In the genomic region with DNA sequence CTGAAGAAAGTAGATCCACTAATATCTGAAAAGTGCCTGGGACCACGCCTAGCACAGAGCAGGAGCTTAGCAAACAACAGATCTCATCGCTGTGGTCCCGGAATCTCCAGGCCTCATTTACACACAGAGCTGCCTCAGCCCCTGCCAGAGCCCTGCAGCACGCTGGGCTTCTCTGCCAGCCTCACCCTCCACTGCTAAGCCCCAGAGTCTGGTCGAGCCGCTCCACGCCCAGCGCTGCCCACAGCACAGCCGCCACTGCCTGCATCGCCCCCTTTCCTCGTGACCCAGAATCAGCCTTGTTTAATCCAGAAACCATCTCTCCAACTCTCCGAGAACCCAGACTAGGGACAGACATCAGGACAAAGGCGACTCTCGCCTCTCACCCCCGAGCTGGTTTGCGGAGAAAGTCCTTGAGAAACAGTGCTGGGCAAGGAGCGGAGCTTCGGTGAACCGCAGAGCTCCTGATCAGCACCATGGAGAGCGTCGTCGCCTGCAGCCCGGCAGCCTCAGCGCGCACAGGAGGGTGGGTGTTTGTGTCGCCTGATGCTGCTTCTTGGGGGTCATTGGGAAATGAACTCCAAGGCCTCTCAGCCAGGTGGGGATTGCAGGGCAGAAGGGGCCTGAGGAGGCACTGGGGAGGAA, we compare ENCODE assay signal across 1 cellular context.
TF ChIP-seq lines count a peak whose summit lies in the region.

No MANE protein-coding gene starts in this region.

TF ChIP-seq in K562, 482 proteins besides CTCF, POLR2A, EP300 and RAD21 (continued from another document):
- TF ChIP-seq, protein P1, sequence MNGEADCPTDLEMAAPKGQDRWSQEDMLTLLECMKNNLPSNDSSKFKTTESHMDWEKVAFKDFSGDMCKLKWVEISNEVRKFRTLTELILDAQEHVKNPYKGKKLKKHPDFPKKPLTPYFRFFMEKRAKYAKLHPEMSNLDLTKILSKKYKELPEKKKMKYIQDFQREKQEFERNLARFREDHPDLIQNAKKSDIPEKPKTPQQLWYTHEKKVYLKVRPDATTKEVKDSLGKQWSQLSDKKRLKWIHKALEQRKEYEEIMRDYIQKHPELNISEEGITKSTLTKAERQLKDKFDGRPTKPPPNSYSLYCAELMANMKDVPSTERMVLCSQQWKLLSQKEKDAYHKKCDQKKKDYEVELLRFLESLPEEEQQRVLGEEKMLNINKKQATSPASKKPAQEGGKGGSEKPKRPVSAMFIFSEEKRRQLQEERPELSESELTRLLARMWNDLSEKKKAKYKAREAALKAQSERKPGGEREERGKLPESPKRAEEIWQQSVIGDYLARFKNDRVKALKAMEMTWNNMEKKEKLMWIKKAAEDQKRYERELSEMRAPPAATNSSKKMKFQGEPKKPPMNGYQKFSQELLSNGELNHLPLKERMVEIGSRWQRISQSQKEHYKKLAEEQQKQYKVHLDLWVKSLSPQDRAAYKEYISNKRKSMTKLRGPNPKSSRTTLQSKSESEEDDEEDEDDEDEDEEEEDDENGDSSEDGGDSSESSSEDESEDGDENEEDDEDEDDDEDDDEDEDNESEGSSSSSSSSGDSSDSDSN (IDR thresholded peaks at IDR 0.05; ENCODE audit: borderline replicate concordance in 1 of 2, low read depth in 2 of 2, low read length in 2 of 2) = no peak
- TF ChIP-seq PRMT5 (CRISPR knock-in tag; IDR thresholded peaks at IDR 0.05) = peak; percentile 82; the same call in 1 of the 2 replicates
- no peak for TF ChIP-seq TEAD4 (IDR thresholded peaks at IDR 0.05; ENCODE audit: low read length)
- no peak for TF ChIP-seq TEAD4 (CRISPR knock-in tag; IDR thresholded peaks at IDR 0.05; ENCODE audit: borderline replicate concordance)
- TF ChIP-seq NR2C2 (CRISPR knock-in tag; IDR thresholded peaks at IDR 0.05) = peak; percentile 63; the same call in 1 of the 2 replicates
- TF ChIP-seq NR2C2 (tag; IDR thresholded peaks at IDR 0.05) = no peak
- TF ChIP-seq, protein P2, sequence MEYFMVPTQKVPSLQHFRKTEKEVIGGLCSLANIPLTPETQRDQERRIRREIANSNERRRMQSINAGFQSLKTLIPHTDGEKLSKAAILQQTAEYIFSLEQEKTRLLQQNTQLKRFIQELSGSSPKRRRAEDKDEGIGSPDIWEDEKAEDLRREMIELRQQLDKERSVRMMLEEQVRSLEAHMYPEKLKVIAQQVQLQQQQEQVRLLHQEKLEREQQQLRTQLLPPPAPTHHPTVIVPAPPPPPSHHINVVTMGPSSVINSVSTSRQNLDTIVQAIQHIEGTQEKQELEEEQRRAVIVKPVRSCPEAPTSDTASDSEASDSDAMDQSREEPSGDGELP (CRISPR knock-in tag; IDR thresholded peaks at IDR 0.05; ENCODE audit: borderline replicate concordance) = peak; percentile 46; the same call in 1 of the 2 replicates
- peak in 1 of 2 experiments; percentile 56; a peak in 1 of 4 replicates for TF ChIP-seq RCOR1 (IDR thresholded peaks at IDR 0.05; ENCODE audit: borderline replicate concordance in 1 of 2, low read depth in 2 of 2, low read length in 2 of 2)
- TF ChIP-seq, protein P3, sequence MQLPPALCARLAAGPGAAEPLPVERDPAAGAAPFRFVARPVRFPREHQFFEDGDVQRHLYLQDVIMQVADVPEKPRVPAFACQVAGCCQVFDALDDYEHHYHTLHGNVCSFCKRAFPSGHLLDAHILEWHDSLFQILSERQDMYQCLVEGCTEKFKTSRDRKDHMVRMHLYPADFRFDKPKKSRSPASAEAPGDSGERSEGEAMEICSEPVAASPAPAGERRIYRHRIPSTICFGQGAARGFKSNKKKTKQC (CRISPR knock-in tag; IDR thresholded peaks at IDR 0.05) = peak; percentile 85
- no peak for TF ChIP-seq HMG20B (CRISPR knock-in tag; IDR thresholded peaks at IDR 0.05)
- no peak for TF ChIP-seq GATAD2A (IDR thresholded peaks at IDR 0.05)
- TF ChIP-seq, protein P4, sequence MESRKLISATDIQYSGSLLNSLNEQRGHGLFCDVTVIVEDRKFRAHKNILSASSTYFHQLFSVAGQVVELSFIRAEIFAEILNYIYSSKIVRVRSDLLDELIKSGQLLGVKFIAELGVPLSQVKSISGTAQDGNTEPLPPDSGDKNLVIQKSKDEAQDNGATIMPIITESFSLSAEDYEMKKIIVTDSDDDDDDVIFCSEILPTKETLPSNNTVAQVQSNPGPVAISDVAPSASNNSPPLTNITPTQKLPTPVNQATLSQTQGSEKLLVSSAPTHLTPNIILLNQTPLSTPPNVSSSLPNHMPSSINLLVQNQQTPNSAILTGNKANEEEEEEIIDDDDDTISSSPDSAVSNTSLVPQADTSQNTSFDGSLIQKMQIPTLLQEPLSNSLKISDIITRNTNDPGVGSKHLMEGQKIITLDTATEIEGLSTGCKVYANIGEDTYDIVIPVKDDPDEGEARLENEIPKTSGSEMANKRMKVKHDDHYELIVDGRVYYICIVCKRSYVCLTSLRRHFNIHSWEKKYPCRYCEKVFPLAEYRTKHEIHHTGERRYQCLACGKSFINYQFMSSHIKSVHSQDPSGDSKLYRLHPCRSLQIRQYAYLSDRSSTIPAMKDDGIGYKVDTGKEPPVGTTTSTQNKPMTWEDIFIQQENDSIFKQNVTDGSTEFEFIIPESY (CRISPR knock-in tag; IDR thresholded peaks at IDR 0.05) = 0 out of 2 replicates have a peak, but pooled peaks have one; percentile 22
- TF ChIP-seq ZNF551 (CRISPR knock-in tag; IDR thresholded peaks at IDR 0.05) = no peak
- TF ChIP-seq FOXK1 (CRISPR knock-in tag; IDR thresholded peaks at IDR 0.05; ENCODE audit: borderline replicate concordance) = 0 out of 2 replicates have a peak, but pooled peaks have one; percentile 39
- no peak for TF ChIP-seq SIX5 (IDR thresholded peaks at IDR 0.05; ENCODE audit: borderline replicate concordance in 1 of 2, insufficient read depth in 1 of 2, low read depth in 1 of 2, low read length in 2 of 2)
- TF ChIP-seq STAG1 (CRISPR knock-in tag; IDR thresholded peaks at IDR 0.05; ENCODE audit: borderline replicate concordance) = no peak
- no peak for TF ChIP-seq CREBBP (IDR thresholded peaks at IDR 0.05; ENCODE audit: low read depth, low read length)
- no peak for TF ChIP-seq TGIF2 (CRISPR knock-in tag; IDR thresholded peaks at IDR 0.05)
- TF ChIP-seq, protein P5, sequence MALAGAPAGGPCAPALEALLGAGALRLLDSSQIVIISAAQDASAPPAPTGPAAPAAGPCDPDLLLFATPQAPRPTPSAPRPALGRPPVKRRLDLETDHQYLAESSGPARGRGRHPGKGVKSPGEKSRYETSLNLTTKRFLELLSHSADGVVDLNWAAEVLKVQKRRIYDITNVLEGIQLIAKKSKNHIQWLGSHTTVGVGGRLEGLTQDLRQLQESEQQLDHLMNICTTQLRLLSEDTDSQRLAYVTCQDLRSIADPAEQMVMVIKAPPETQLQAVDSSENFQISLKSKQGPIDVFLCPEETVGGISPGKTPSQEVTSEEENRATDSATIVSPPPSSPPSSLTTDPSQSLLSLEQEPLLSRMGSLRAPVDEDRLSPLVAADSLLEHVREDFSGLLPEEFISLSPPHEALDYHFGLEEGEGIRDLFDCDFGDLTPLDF (CRISPR knock-in tag; IDR thresholded peaks at IDR 0.05) = no peak
- no peak for TF ChIP-seq CHD2 (IDR thresholded peaks at IDR 0.05; ENCODE audit: low read depth, low read length)
- 0 out of 4 replicates have a peak, but pooled peaks of 1 of the 2 experiments have one; percentile 48 for TF ChIP-seq SRF (CRISPR knock-in tag; IDR thresholded peaks at IDR 0.05)
- TF ChIP-seq, protein P6, sequence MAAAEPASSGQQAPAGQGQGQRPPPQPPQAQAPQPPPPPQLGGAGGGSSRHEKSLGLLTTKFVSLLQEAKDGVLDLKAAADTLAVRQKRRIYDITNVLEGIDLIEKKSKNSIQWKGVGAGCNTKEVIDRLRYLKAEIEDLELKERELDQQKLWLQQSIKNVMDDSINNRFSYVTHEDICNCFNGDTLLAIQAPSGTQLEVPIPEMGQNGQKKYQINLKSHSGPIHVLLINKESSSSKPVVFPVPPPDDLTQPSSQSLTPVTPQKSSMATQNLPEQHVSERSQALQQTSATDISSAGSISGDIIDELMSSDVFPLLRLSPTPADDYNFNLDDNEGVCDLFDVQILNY (CRISPR knock-in tag; IDR thresholded peaks at IDR 0.05) = 0 out of 2 replicates have a peak, but pooled peaks have one; percentile 54
- TF ChIP-seq RBM25 (IDR thresholded peaks at IDR 0.05; ENCODE audit: low read depth, low read length, severe bottlenecking) = no peak
- peak; percentile 56; the same call in 1 of the 2 replicates for TF ChIP-seq HDAC2 (IDR thresholded peaks at IDR 0.05)
- TF ChIP-seq ZNF408 (CRISPR knock-in tag; IDR thresholded peaks at IDR 0.05; ENCODE audit: low read depth) = no peak
- TF ChIP-seq SMARCA4 (IDR thresholded peaks at IDR 0.05) = no peak
- no peak for TF ChIP-seq ZNF583 (CRISPR knock-in tag; IDR thresholded peaks at IDR 0.05)
- TF ChIP-seq, protein P7, sequence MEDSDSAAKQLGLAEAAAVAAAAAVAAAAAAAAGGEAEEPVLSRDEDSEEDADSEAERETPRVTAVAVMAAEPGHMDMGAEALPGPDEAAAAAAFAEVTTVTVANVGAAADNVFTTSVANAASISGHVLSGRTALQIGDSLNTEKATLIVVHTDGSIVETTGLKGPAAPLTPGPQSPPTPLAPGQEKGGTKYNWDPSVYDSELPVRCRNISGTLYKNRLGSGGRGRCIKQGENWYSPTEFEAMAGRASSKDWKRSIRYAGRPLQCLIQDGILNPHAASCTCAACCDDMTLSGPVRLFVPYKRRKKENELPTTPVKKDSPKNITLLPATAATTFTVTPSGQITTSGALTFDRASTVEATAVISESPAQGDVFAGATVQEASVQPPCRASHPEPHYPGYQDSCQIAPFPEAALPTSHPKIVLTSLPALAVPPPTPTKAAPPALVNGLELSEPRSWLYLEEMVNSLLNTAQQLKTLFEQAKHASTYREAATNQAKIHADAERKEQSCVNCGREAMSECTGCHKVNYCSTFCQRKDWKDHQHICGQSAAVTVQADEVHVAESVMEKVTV (CRISPR knock-in tag; IDR thresholded peaks at IDR 0.05) = no peak
- TF ChIP-seq, protein P8, sequence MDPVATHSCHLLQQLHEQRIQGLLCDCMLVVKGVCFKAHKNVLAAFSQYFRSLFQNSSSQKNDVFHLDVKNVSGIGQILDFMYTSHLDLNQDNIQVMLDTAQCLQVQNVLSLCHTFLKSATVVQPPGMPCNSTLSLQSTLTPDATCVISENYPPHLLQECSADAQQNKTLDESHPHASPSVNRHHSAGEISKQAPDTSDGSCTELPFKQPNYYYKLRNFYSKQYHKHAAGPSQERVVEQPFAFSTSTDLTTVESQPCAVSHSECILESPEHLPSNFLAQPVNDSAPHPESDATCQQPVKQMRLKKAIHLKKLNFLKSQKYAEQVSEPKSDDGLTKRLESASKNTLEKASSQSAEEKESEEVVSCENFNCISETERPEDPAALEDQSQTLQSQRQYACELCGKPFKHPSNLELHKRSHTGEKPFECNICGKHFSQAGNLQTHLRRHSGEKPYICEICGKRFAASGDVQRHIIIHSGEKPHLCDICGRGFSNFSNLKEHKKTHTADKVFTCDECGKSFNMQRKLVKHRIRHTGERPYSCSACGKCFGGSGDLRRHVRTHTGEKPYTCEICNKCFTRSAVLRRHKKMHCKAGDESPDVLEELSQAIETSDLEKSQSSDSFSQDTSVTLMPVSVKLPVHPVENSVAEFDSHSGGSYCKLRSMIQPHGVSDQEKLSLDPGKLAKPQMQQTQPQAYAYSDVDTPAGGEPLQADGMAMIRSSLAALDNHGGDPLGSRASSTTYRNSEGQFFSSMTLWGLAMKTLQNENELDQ (CRISPR knock-in tag; IDR thresholded peaks at IDR 0.05; ENCODE audit: borderline replicate concordance) = 0 out of 2 replicates have a peak, but pooled peaks have one; percentile 21
- TF ChIP-seq SETDB1 (IDR thresholded peaks at IDR 0.05; ENCODE audit: low read length) = no peak
- TF ChIP-seq ZNF232 (CRISPR knock-in tag; IDR thresholded peaks at IDR 0.05) = peak; percentile 90
- no peak for TF ChIP-seq CTBP1 (IDR thresholded peaks at IDR 0.05; ENCODE audit: borderline replicate concordance)
- no peak for TF ChIP-seq ZNF41 (CRISPR knock-in tag; conservative IDR thresholded peaks at IDR 0.05)
- TF ChIP-seq ARNT (IDR thresholded peaks at IDR 0.05) = no peak
- no peak for TF ChIP-seq ZNF707 (CRISPR knock-in tag; conservative IDR thresholded peaks at IDR 0.05)
- TF ChIP-seq, protein P9, sequence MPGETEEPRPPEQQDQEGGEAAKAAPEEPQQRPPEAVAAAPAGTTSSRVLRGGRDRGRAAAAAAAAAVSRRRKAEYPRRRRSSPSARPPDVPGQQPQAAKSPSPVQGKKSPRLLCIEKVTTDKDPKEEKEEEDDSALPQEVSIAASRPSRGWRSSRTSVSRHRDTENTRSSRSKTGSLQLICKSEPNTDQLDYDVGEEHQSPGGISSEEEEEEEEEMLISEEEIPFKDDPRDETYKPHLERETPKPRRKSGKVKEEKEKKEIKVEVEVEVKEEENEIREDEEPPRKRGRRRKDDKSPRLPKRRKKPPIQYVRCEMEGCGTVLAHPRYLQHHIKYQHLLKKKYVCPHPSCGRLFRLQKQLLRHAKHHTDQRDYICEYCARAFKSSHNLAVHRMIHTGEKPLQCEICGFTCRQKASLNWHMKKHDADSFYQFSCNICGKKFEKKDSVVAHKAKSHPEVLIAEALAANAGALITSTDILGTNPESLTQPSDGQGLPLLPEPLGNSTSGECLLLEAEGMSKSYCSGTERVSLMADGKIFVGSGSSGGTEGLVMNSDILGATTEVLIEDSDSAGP (CRISPR knock-in tag; IDR thresholded peaks at IDR 0.05) = no peak
- TF ChIP-seq, protein P10, sequence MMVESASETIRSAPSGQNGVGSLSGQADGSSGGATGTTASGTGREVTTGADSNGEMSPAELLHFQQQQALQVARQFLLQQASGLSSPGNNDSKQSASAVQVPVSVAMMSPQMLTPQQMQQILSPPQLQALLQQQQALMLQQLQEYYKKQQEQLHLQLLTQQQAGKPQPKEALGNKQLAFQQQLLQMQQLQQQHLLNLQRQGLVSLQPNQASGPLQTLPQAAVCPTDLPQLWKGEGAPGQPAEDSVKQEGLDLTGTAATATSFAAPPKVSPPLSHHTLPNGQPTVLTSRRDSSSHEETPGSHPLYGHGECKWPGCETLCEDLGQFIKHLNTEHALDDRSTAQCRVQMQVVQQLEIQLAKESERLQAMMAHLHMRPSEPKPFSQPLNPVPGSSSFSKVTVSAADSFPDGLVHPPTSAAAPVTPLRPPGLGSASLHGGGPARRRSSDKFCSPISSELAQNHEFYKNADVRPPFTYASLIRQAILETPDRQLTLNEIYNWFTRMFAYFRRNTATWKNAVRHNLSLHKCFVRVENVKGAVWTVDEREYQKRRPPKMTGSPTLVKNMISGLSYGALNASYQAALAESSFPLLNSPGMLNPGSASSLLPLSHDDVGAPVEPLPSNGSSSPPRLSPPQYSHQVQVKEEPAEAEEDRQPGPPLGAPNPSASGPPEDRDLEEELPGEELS (CRISPR knock-in tag; IDR thresholded peaks at IDR 0.05; ENCODE audit: borderline replicate concordance) = peak; percentile 77; the same call in 1 of the 2 replicates
- no peak for TF ChIP-seq CBX5 (IDR thresholded peaks at IDR 0.05; ENCODE audit: borderline replicate concordance, low read depth)
